In the genomic region with DNA sequence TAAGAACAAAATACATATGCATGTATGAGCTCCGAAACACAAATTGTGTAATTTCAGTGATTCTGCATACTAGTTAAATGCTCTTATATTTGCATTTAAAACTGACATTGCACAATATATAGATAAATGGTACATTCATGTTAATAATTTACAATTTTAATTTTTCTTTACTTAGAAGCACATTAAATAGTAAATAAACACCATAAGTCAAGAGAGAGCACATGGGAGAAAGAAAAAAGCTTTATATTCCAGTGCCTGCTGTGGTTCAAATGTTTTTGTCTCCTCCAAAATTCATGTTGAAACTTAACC, we compare ENCODE assay signal across 19 cellular contexts.
DNase-seq lines count a peak whose midpoint lies in the region; ATAC-seq and TF ChIP-seq lines count a peak whose summit lies in the region.
"Had no signal": no experiment of that assay in that cellular context is flagged by ENCODE, and none has a peak within 500 bp of the region (broad histone marks: within the 10 kb centered on the region; RNA-seq: fewer than 3 reads in every experiment).

No MANE protein-coding gene starts in this region.

- peaks cover 4% of the 10 kb centered on the region for H3K9me3 Mint-ChIP-seq in T-helper 1 cell treated with Interleukin-12 subunit alpha and Interleukin-12 subunit beta and Interleukin-4 antibody, amounts not matched to agents 30 μg/mL and 1 μg/mL, for 36 hours
- no peaks in the 10 kb centered on the region for H3K9me3 Mint-ChIP-seq in CD4-positive, alpha-beta T cell
- H3K9me3 Mint-ChIP-seq in activated CD4-positive, alpha-beta memory T cell treated with anti-CD3 and anti-CD28 coated beads, Interleukin-2, amount 10 ng/mL, durations not matched to agents 7 days and 5 days = peaks cover 2% of the 10 kb centered on the region
- H3K9me3 Mint-ChIP-seq in effector memory CD8-positive, alpha-beta T cell = no peaks in the 10 kb centered on the region

- peak overlapping the region; percentile 93 for H3K27ac Mint-ChIP-seq in T-helper 1 cell treated with Interleukin-12 subunit alpha and Interleukin-12 subunit beta and Interleukin-4 antibody, amounts not matched to agents 30 μg/mL and 1 μg/mL, for 36 hours
- peak overlapping the region; percentile 99 for H3K27ac Mint-ChIP-seq in CD4-positive, alpha-beta T cell
- H3K27ac Mint-ChIP-seq in activated CD4-positive, alpha-beta memory T cell treated with anti-CD3 and anti-CD28 coated beads, Interleukin-2, amount 10 ng/mL, durations not matched to agents 7 days and 5 days = peak overlapping the region; percentile 95
- peak overlapping the region; percentile 85 to 92 for H3K27ac Mint-ChIP-seq in effector memory CD8-positive, alpha-beta T cell
- H3K27ac Mint-ChIP-seq: mesothelial cell of epicardium had no signal

- no peak for DNase-seq in T-helper 1 cell
- no peak for DNase-seq in CD4-positive, alpha-beta T cell
- no peak for DNase-seq in activated CD4-positive, alpha-beta memory T cell treated with anti-CD3 and anti-CD28 coated beads, Interleukin-2, amount 10 ng/mL, durations not matched to agents 7 days and 5 days
- DNase-seq in effector memory CD8-positive, alpha-beta T cell = no peak
- DNase-seq: 8988T, amygdala, caudate nucleus, DMS 273 treated with DMSO at 0.1 percent for 48 hours, esophagus squamous epithelium, NCI-H1694, NCI-H2227 treated with DMSO at 0.1 percent for 48 hours, NCI-H82, T-helper 9 cell had no signal

- peak overlapping the region; percentile 66 for H3K4me3 Mint-ChIP-seq in T-helper 1 cell treated with Interleukin-12 subunit alpha and Interleukin-12 subunit beta and Interleukin-4 antibody, amounts not matched to agents 30 μg/mL and 1 μg/mL, for 36 hours
- H3K4me3 Mint-ChIP-seq in CD4-positive, alpha-beta T cell = peak overlapping the region; percentile 83
- H3K4me3 Mint-ChIP-seq in activated CD4-positive, alpha-beta memory T cell treated with anti-CD3 and anti-CD28 coated beads, Interleukin-2, amount 10 ng/mL, durations not matched to agents 7 days and 5 days = peak overlapping the region; percentile 65
- H3K4me3 Mint-ChIP-seq in effector memory CD8-positive, alpha-beta T cell = peak overlapping the region; percentile 69 to 71
- H3K4me3 Mint-ChIP-seq: mesothelial cell of epicardium had no signal

- no peaks in the 10 kb centered on the region for H3K27me3 ChIP-seq in CD4-positive, alpha-beta T cell (ENCODE audit: control insufficient read depth, insufficient read depth, low read length)
- H3K27me3 ChIP-seq: esophagus squamous epithelium had no signal

- POLR2A ChIA-PET in CD4-positive, alpha-beta T cell (lab: Charles Lee) = interaction anchor here (1.0 to 2.6 kb wide), 8 partner anchors 7 to 470 kb away, joined by 3 to 10 read pairs (median 4); no protein-coding TSS in a partner anchor
- POLR2A ChIA-PET in activated CD4-positive, alpha-beta memory T cell treated with anti-CD3 and anti-CD28 coated beads, Interleukin-2, amount 10 ng/mL, durations not matched to agents 7 days and 5 days (lab: Charles Lee) = interaction anchor here (0.8 to 3.9 kb wide), 7 partner anchors 9 to 402 kb away, joined by 3 to 16 read pairs (median 4); no protein-coding TSS in a partner anchor

- H3K27me3 Mint-ChIP-seq in T-helper 1 cell treated with Interleukin-12 subunit alpha and Interleukin-12 subunit beta and Interleukin-4 antibody, amounts not matched to agents 30 μg/mL and 1 μg/mL, for 36 hours (ENCODE audit: low read depth) = no peaks in the 10 kb centered on the region
- no peaks in the 10 kb centered on the region for H3K27me3 Mint-ChIP-seq in CD4-positive, alpha-beta T cell
- no peaks in the 10 kb centered on the region for H3K27me3 Mint-ChIP-seq in activated CD4-positive, alpha-beta memory T cell treated with anti-CD3 and anti-CD28 coated beads, Interleukin-2, amount 10 ng/mL, durations not matched to agents 7 days and 5 days
- H3K27me3 Mint-ChIP-seq in effector memory CD8-positive, alpha-beta T cell = no peaks in the 10 kb centered on the region

- CTCF ChIA-PET in CD4-positive, alpha-beta T cell (lab: Charles Lee) = interaction anchor here (1.2 kb wide), 1 partner anchor 29 kb away, joined by 3 read pairs; no protein-coding TSS in a partner anchor
- CTCF ChIA-PET in activated CD4-positive, alpha-beta memory T cell treated with anti-CD3 and anti-CD28 coated beads, Interleukin-2, amount 10 ng/mL, durations not matched to agents 7 days and 5 days (lab: Charles Lee) = interaction anchor here (1.0 kb wide), 1 partner anchor 44 kb away, joined by 3 read pairs; no protein-coding TSS in a partner anchor

- intact Hi-C loops in CD4-positive, alpha-beta T cell (cut with DNase I, micrococcal nuclease) = loop anchor here in 1 of 2 experiments (2.0 to 5.0 kb wide), 2 partner anchors 44 to 83 kb away; no protein-coding TSS in a partner anchor

- H3K4me1 Mint-ChIP-seq in T-helper 1 cell treated with Interleukin-12 subunit alpha and Interleukin-12 subunit beta and Interleukin-4 antibody, amounts not matched to agents 30 μg/mL and 1 μg/mL, for 36 hours (ENCODE audit: low read depth) = peaks cover 42% of the 10 kb centered on the region
- H3K4me1 Mint-ChIP-seq in CD4-positive, alpha-beta T cell (ENCODE audit: low read depth) = peaks cover 58% of the 10 kb centered on the region
- peaks cover 42% of the 10 kb centered on the region for H3K4me1 Mint-ChIP-seq in activated CD4-positive, alpha-beta memory T cell treated with anti-CD3 and anti-CD28 coated beads, Interleukin-2, amount 10 ng/mL, durations not matched to agents 7 days and 5 days
- peaks cover 21 to 38% of the 10 kb centered on the region in 2 donors for H3K4me1 Mint-ChIP-seq in effector memory CD8-positive, alpha-beta T cell (ENCODE audit: low read depth in 2 of 2)

- H3K9me3 ChIP-seq in CD4-positive, alpha-beta T cell (ENCODE audit: control insufficient read depth, low read length) = no peaks in the 10 kb centered on the region

- no peaks in the 10 kb centered on the region for H3K36me3 Mint-ChIP-seq in T-helper 1 cell treated with Interleukin-12 subunit alpha and Interleukin-12 subunit beta and Interleukin-4 antibody, amounts not matched to agents 30 μg/mL and 1 μg/mL, for 36 hours (ENCODE audit: low read depth)
- H3K36me3 Mint-ChIP-seq in CD4-positive, alpha-beta T cell (ENCODE audit: low read depth) = peaks cover 9% of the 10 kb centered on the region
- no peaks in the 10 kb centered on the region for H3K36me3 Mint-ChIP-seq in activated CD4-positive, alpha-beta memory T cell treated with anti-CD3 and anti-CD28 coated beads, Interleukin-2, amount 10 ng/mL, durations not matched to agents 7 days and 5 days (ENCODE audit: low read depth)
- peaks cover 4% of the 10 kb centered on the region for H3K36me3 Mint-ChIP-seq in effector memory CD8-positive, alpha-beta T cell (ENCODE audit: insufficient read depth)

- ATAC-seq in CD4-positive, alpha-beta T cell (ENCODE audit: poor library complexity) = no peak
- no peak for ATAC-seq in effector memory CD8-positive, alpha-beta T cell (replicated peaks)
- ATAC-seq in GM18511 (IDR thresholded peaks at IDR 0.05; ENCODE audit: unreplicated experiment) = no peak
- no peak for ATAC-seq in GM21367 (IDR thresholded peaks at IDR 0.05; ENCODE audit: unreplicated experiment)
- no peak for ATAC-seq in HG02610 (IDR thresholded peaks at IDR 0.05; ENCODE audit: unreplicated experiment)
- ATAC-seq: HCT116 had no signal

- TF ChIP-seq CTCF in CD4-positive, alpha-beta T cell (IDR thresholded peaks at IDR 0.05) = no peak

- H3K27ac ChIP-seq in CD4-positive, alpha-beta T cell (ENCODE audit: low read depth, low read length) = peak overlapping the region; percentile 64
- H3K27ac ChIP-seq: esophagus squamous epithelium had no signal
